26 cellular contexts compared by ENCODE assay signal in genomic region chr4:78038704-78039103, GRCh38. TPM values are rescaled to one million over a fixed set of nuclear protein-coding genes. Genes with fewer than 3 reads are reported as not detected.
"Had no signal": no experiment of that assay in that cellular context is flagged by ENCODE, and none has a peak within 500 bp of the region (broad histone marks: within the 10 kb centered on the region; RNA-seq: fewer than 3 reads in every experiment).

No MANE protein-coding gene starts in this region.

- ATAC-seq: activated CD4-positive, CD25-positive, alpha-beta regulatory T cell treated with anti-CD3 and anti-CD28 coated beads, Interleukin-2, amount 50 U/mL, for 24 hours; activated CD8-positive, alpha-beta T cell treated with anti-CD3 and anti-CD28 coated beads, Interleukin-2, amount 10 ng/mL, durations not matched to agents 7 days and 5 days; K562 had no signal

- H3K4me1 Mint-ChIP-seq: activated naive CD8-positive, alpha-beta T cell treated with anti-CD3 and anti-CD28 coated beads, Interleukin-2, amount 10 ng/mL, durations not matched to agents 7 days and 5 days had no signal

- H3K36me3 ChIP-seq: adrenal gland, Peyer's patch had no signal

- H3K27me3 ChIP-seq: adrenal gland, Peyer's patch had no signal

- DNase-seq: activated CD4-positive, alpha-beta T cell treated with anti-CD3 and anti-CD28 coated beads for 4 hours; activated CD8-positive, alpha-beta memory T cell treated with anti-CD3 and anti-CD28 coated beads, Interleukin-2, amount 50 U/mL, for 48 hours; activated CD8-positive, alpha-beta T cell treated with anti-CD3 and anti-CD28 coated beads, Interleukin-2, amount 10 ng/mL, durations not matched to agents 7 days and 5 days; activated naive CD4-positive, alpha-beta T cell treated with anti-CD3 and anti-CD28 coated beads, Interleukin-2, amount 50 U/mL, for 16 hours; activated naive CD8-positive, alpha-beta T cell treated with anti-CD3 and anti-CD28 coated beads, Interleukin-2, amount 10 ng/mL, durations not matched to agents 7 days and 5 days; activated T-cell treated with anti-CD3 and anti-CD28 coated beads, Interleukin-2, amount 50 U/mL, for 1 hour; adrenal gland; anterior cingulate cortex; cerebellar nuclear complex; Karpas-422; MM.1S; NCI-H1105; NCI-H1436; NCI-H1694 treated with DMSO at 0.1 percent for 48 hours; NCI-H2029 treated with DMSO at 0.1 percent for 48 hours; NCI-H2171; NCI-H2227 treated with DMSO at 0.1 percent for 48 hours; NCI-H446 treated with DMSO at 0.1 percent for 48 hours; NCI-H524 treated with DMSO at 0.1 percent for 48 hours; NCI-H748 treated with DMSO at 0.1 percent for 48 hours; Peyer's patch; SK-N-SH; T-helper 1 cell had no signal

- H3K27ac ChIP-seq: adrenal gland, Peyer's patch had no signal

- H3K4me2 ChIP-seq: SK-N-SH had no signal

- H3K9me2 ChIP-seq: SK-N-SH had no signal

- H3K4me3 ChIP-seq: adrenal gland, K562, Peyer's patch had no signal

- H3K4me3 Mint-ChIP-seq: activated CD8-positive, alpha-beta T cell treated with anti-CD3 and anti-CD28 coated beads, Interleukin-2, amount 10 ng/mL, durations not matched to agents 7 days and 5 days; activated naive CD8-positive, alpha-beta T cell treated with anti-CD3 and anti-CD28 coated beads, Interleukin-2, amount 10 ng/mL, durations not matched to agents 7 days and 5 days had no signal

- H3K4me1 ChIP-seq: adrenal gland, Peyer's patch had no signal

- H3K9me3 ChIP-seq: adrenal gland, Peyer's patch, SK-N-SH had no signal

- H3K27ac Mint-ChIP-seq: activated CD8-positive, alpha-beta T cell treated with anti-CD3 and anti-CD28 coated beads, Interleukin-2, amount 10 ng/mL, durations not matched to agents 7 days and 5 days; activated naive CD8-positive, alpha-beta T cell treated with anti-CD3 and anti-CD28 coated beads, Interleukin-2, amount 10 ng/mL, durations not matched to agents 7 days and 5 days had no signal

RNA-seq across cellular contexts. Expression of gene FRAS1, which starts 18.4 kb away (rescaled TPM):
- total RNA-seq: T-helper 2 cell treated with Interferon-gamma antibody and Interleukin-4, amounts not matched to agents 100 ng/mL and 5 ng/mL, for 36 hours had no signal
